In the genomic region with DNA sequence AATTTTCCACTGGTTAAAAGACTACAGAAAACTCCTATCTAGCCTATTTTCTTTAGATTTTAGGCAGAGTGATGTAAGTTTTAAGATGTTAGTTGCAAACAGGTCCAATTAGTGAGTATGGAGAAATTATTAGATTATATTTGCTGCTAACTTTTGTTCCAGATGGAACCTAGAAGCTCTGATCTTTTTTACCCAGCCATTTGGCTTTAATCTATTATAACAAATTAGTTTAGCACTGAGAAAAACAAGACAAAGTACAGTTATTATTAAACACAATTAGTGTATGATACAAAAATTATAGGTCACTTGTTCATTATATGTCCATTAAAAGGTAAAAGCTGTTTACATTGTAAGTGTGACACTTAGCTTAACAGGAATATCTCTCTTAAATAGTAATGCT, we compare ENCODE assay signal across 31 cellular contexts. TPM values are rescaled to one million over a fixed set of nuclear protein-coding genes. Genes with fewer than 3 reads are reported as not detected.
"Had no signal": no experiment of that assay in that cellular context is flagged by ENCODE, and none has a peak within 500 bp of the region (broad histone marks: within the 10 kb centered on the region; RNA-seq: fewer than 3 reads in every experiment).

No MANE protein-coding gene starts in this region.

- H3K27me3 ChIP-seq: testis, thyroid gland, uterus had no signal

- H3K4me1 ChIP-seq: pancreas, prostate gland, uterus had no signal

- H3K9me3 ChIP-seq: left lung, mucosa of descending colon, pancreas, prostate gland, stomach, testis, thyroid gland, transverse colon, upper lobe of left lung, uterus had no signal

- DNase-seq: hypothalamus; immature natural killer cell; kidney; left colon; left lung; midbrain; mucosa of descending colon; naive thymus-derived CD4-positive, alpha-beta T cell; nucleus accumbens; pancreas; posterior cingulate gyrus; retina; right cardiac atrium; stimulated activated CD4-positive, alpha-beta T cell treated with anti-CD3 and anti-CD28 coated beads, Interleukin-12 subunit alpha, Interleukin-12 subunit beta, amount 100 ng/mL, for 4 hours; stimulated activated CD4-positive, alpha-beta T cell treated with anti-CD3 and anti-CD28 coated beads, Interleukin-15, amount 100 ng/mL, for 24 hours; stimulated activated CD4-positive, alpha-beta T cell treated with anti-CD3 and anti-CD28 coated beads, Interleukin-2, amount 100 ng/mL, for 24 hours; stimulated activated CD4-positive, alpha-beta T cell treated with anti-CD3 and anti-CD28 coated beads, Interleukin-4, amount 100 ng/mL, for 1 hour; stimulated activated naive B cell treated with anti-CD40 and anti-IgM and Interleukin-4, amounts not matched to agents 10 μg/mL and 1 μg/mL and 100 μg/mL, for 72 hours; stimulated activated naive CD8-positive, alpha-beta T cell treated with anti-CD3 and anti-CD28 coated beads, Interleukin-15, Interleukin-2, amounts not matched to agents 100 U/mL and 50 U/mL, for 24 hours; stomach; testis; thyroid gland; transverse colon; upper lobe of left lung; uterus had no signal

- H3K4me3 ChIP-seq: left lung, mucosa of descending colon, pancreas, prostate gland, skin epidermis, stomach, testis, thyroid gland, transverse colon, uterus had no signal

- ATAC-seq: left colon; left lung; mucosa of descending colon; naive thymus-derived CD4-positive, alpha-beta T cell; natural killer cell treated with Interleukin-12 subunit alpha and Interleukin-12 subunit beta and Interleukin-15 and Interleukin-18, amount 100 ng/mL, for 72 hours; pancreas; right cardiac atrium; sciatic nerve; stimulated activated naive B cell treated with anti-CD40 and anti-IgM and Interleukin-4, amounts not matched to agents 10 μg/mL and 1 μg/mL and 100 μg/mL, for 72 hours; stimulated activated naive CD8-positive, alpha-beta T cell treated with anti-CD3 and anti-CD28 coated beads, Interleukin-15, Interleukin-2, amounts not matched to agents 100 U/mL and 50 U/mL, for 24 hours had no signal

- H3K36me3 ChIP-seq: left lung, pancreas, prostate gland, stomach, thyroid gland, transverse colon, upper lobe of left lung, uterus had no signal

- FAIRE-seq: pancreas had no signal

- H3K27ac ChIP-seq: left lung, pancreas, prostate gland, skin epidermis, stomach, testis, thyroid gland, transverse colon, upper lobe of left lung, uterus had no signal

RNA-seq across cellular contexts. Expression of gene FAM162B, which starts 2.5 kb away (rescaled TPM):
- total RNA-seq: myocyte; naive thymus-derived CD4-positive, alpha-beta T cell; natural killer cell treated with Interleukin-12 subunit alpha and Interleukin-12 subunit beta and Interleukin-15 and Interleukin-18, amount 100 ng/mL, for 72 hours had no signal
- polyA plus RNA-seq: immature natural killer cell; naive thymus-derived CD4-positive, alpha-beta T cell; neural cell had no signal
